Comparison of ENCODE assay signal across 8 cellular contexts in genomic region chr12:12813120-12814101, GRCh38. TPM values are rescaled to one million over a fixed set of nuclear protein-coding genes. Genes with fewer than 3 reads are reported as not detected.
A peak's percentile ranks its signal among the peaks of the same experiment; 100 is the strongest.
DNase-seq lines count a peak whose midpoint lies in the region; ATAC-seq and TF ChIP-seq lines count a peak whose summit lies in the region.

Gene DDX47 (plus strand): TSS chr12:12813346. CDS start chr12:12813368, 22 bp downstream.

- peak; percentile 83 for ATAC-seq in GM18909 (IDR thresholded peaks at IDR 0.05; ENCODE audit: poor library complexity, unreplicated experiment)
- ATAC-seq in HG03175 (IDR thresholded peaks at IDR 0.05; ENCODE audit: unreplicated experiment) = peak; percentile 80

- peak within 1 kb of the TSS; percentile 93 for H3K4me3 ChIP-seq in kidney epithelial cell (ENCODE audit: low read depth, low read length)

- no peaks in the 10 kb centered on the region for H3K27me3 ChIP-seq in kidney epithelial cell (ENCODE audit: control insufficient read depth, insufficient read depth, low read length)

- DNase-seq in AG09319 (ENCODE audit: extremely low read depth, low read depth) (peak; percentile 73), NCI-H446 treated with DMSO at 0.1 percent for 48 hours (lab: John Stamatoyannopoulos, UW) (peak; percentile 79), cerebellum (ENCODE audit: low spot score) (peak; percentile 90), kidney epithelial cell (ENCODE audit: low read depth) (peak; percentile 67)
- DNase-seq in activated CD4-positive, CD25-positive, alpha-beta regulatory T cell treated with anti-CD3 and anti-CD28 coated beads, Interleukin-2, amount 50 U/mL, for 72 hours = peak; percentile 99
- DNase-seq in stimulated activated CD4-positive, alpha-beta T cell treated with anti-CD3 and anti-CD28 coated beads, Interleukin-15, amount 100 ng/mL, for 48 hours (ENCODE audit: low read depth in 2 of 2) = peak; percentile 92 to 96

- no peaks in the 10 kb centered on the region for H3K36me3 ChIP-seq in kidney epithelial cell (ENCODE audit: control insufficient read depth, insufficient read depth, low read length)

- TF ChIP-seq CTCF in AG09319 (IDR thresholded peaks at IDR 0.05; ENCODE audit: low read depth, low read length) = peak; percentile 98
- peak; percentile 98 for TF ChIP-seq CTCF in kidney epithelial cell (IDR thresholded peaks at IDR 0.05; ENCODE audit: insufficient read depth, low read length, poor library complexity, severe bottlenecking)

RNA-seq across cellular contexts. Expression of gene DDX47, which starts in this region (rescaled TPM):
- 47.8 TPM for total RNA-seq in cerebellum
- total RNA-seq in kidney epithelial cell = 59.0 and 63.7 TPM in 2 replicates

Comparison
In these comparisons a context has a peak if more than half of its experiments do, and no peak if none do; other contexts are left out.
1. Peak in every context shown above with its lines: DNase-seq, ATAC-seq and H3K4me3 ChIP-seq.